ENCODE assay signal across 23 cellular contexts in the genomic region with DNA sequence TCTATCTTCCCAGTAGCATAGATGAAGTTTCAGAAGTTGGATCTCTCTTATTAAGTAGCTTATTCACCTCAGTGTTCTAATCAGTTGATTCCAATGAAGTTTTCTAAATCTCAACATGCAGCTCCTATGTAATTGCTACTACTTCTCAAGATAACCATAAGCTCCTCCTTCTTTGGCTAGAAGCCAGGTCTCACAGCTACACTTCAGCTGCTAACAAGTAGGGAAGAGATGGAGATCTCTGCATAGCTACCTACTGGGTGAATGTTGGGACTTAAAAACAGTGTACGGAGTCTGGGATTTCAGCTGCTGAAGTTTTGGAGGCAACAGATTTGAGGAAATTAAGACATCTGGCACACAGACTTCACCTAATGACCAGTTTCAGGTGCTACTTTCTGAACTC.
DNase-seq lines count a peak whose midpoint lies in the region; ATAC-seq, FAIRE-seq and TF ChIP-seq lines count a peak whose summit lies in the region.
"Had no signal": no experiment of that assay in that cellular context is flagged by ENCODE, and none has a peak within 500 bp of the region (broad histone marks: within the 10 kb centered on the region; RNA-seq: fewer than 3 reads in every experiment).

No MANE protein-coding gene starts in this region.

- H3K27me3 Mint-ChIP-seq in astrocyte (ENCODE audit: low read depth, unreplicated experiment): no peaks in the 10 kb centered on the region
- H3K27me3 Mint-ChIP-seq: activated naive CD8-positive, alpha-beta T cell treated with anti-CD3 and anti-CD28 coated beads, Interleukin-2, amount 10 ng/mL, durations not matched to agents 7 days and 5 days; central memory CD8-positive, alpha-beta T cell; effector memory CD8-positive, alpha-beta T cell; IgD-negative memory B cell; natural killer cell treated with Interleukin-12 subunit alpha and Interleukin-12 subunit beta and Interleukin-15 and Interleukin-18, amount 100 ng/mL, for 72 hours; progenitor cell of endocrine pancreas had no signal

- H3K4me1 ChIP-seq in MM.1S (ENCODE audit: low read length) (peaks cover 28% of the 10 kb centered on the region), astrocyte (ENCODE audit: insufficient read depth, low read length) (peaks cover 12% of the 10 kb centered on the region)

- H3K9me3 Mint-ChIP-seq in astrocyte (ENCODE audit: unreplicated experiment): no peaks in the 10 kb centered on the region
- H3K9me3 Mint-ChIP-seq: activated naive CD8-positive, alpha-beta T cell treated with anti-CD3 and anti-CD28 coated beads, Interleukin-2, amount 10 ng/mL, durations not matched to agents 7 days and 5 days had no signal

- H3K4me3 Mint-ChIP-seq in astrocyte (ENCODE audit: unreplicated experiment): no peak overlapping the region
- H3K4me3 Mint-ChIP-seq: activated CD8-positive, alpha-beta T cell treated with anti-CD3 and anti-CD28 coated beads, Interleukin-2, amount 10 ng/mL, durations not matched to agents 7 days and 5 days; activated naive CD8-positive, alpha-beta T cell treated with anti-CD3 and anti-CD28 coated beads, Interleukin-2, amount 10 ng/mL, durations not matched to agents 7 days and 5 days; activated T-helper 1 cell treated with anti-CD3 and anti-CD28 coated beads, Interleukin-12 subunit alpha, Interleukin-12 subunit beta, Interleukin-2, Interleukin-4 antibody, amounts not matched to agents 30 ng/mL and 10 ng/mL and 1 ng/mL, durations not matched to agents 14 hours and 24 hours and 36 hours; central memory CD8-positive, alpha-beta T cell; effector memory CD8-positive, alpha-beta T cell; natural killer cell treated with Interleukin-12 subunit alpha and Interleukin-12 subunit beta and Interleukin-15 and Interleukin-18, amount 100 ng/mL, for 72 hours had no signal

- H3K4me2 ChIP-seq in MM.1S (ENCODE audit: low read depth, low read length) (peak overlapping the region; percentile 51), astrocyte (ENCODE audit: low read length) (peak overlapping the region; percentile 52)

- H3K27ac ChIP-seq in MM.1S (ENCODE audit: low read length): peak overlapping the region; percentile 85
- H3K27ac ChIP-seq in astrocyte (ENCODE audit: low read depth, low read length): peak overlapping the region; percentile 68
- H3K27ac ChIP-seq: skin epidermis, WERI-Rb-1 had no signal

- H4K20me1 ChIP-seq in MM.1S (ENCODE audit: insufficient read depth, low read length): no peaks in the 10 kb centered on the region
- no peaks in the 10 kb centered on the region for H4K20me1 ChIP-seq in astrocyte (ENCODE audit: insufficient read depth, low read length)

- no peak for ATAC-seq in GM18870 (IDR thresholded peaks at IDR 0.05; ENCODE audit: unreplicated experiment)
- no peak for ATAC-seq in GM18520 (IDR thresholded peaks at IDR 0.05; ENCODE audit: unreplicated experiment)
- ATAC-seq: activated CD8-positive, alpha-beta T cell treated with anti-CD3 and anti-CD28 coated beads, Interleukin-2, amount 10 ng/mL, durations not matched to agents 7 days and 5 days; effector memory CD8-positive, alpha-beta T cell; natural killer cell treated with Interleukin-12 subunit alpha and Interleukin-12 subunit beta and Interleukin-15 and Interleukin-18, amount 100 ng/mL, for 72 hours had no signal

- H3K27me3 ChIP-seq in MM.1S (replicated peaks; ENCODE audit: insufficient read depth, low read length): 0 out of 2 replicates have a peak, but pooled peaks cover 4% of the 10 kb centered on the region
- H3K27me3 ChIP-seq in astrocyte (ENCODE audit: insufficient read depth, low read length): no peaks in the 10 kb centered on the region

- no peaks in the 10 kb centered on the region for H3K36me3 ChIP-seq in MM.1S (replicated peaks; ENCODE audit: insufficient read depth, low read length)
- H3K36me3 ChIP-seq in astrocyte (ENCODE audit: insufficient read depth, low read length): no peaks in the 10 kb centered on the region
- H3K36me3 ChIP-seq: WERI-Rb-1 had no signal

- H3K27ac Mint-ChIP-seq in astrocyte (ENCODE audit: unreplicated experiment): no peak overlapping the region
- H3K27ac Mint-ChIP-seq: activated CD8-positive, alpha-beta T cell treated with anti-CD3 and anti-CD28 coated beads, Interleukin-2, amount 10 ng/mL, durations not matched to agents 7 days and 5 days; activated naive CD8-positive, alpha-beta T cell treated with anti-CD3 and anti-CD28 coated beads, Interleukin-2, amount 10 ng/mL, durations not matched to agents 7 days and 5 days; activated T-helper 1 cell treated with anti-CD3 and anti-CD28 coated beads, Interleukin-12 subunit alpha, Interleukin-12 subunit beta, Interleukin-2, Interleukin-4 antibody, amounts not matched to agents 30 ng/mL and 10 ng/mL and 1 ng/mL, durations not matched to agents 14 hours and 24 hours and 36 hours; effector memory CD8-positive, alpha-beta T cell; IgD-negative memory B cell; natural killer cell treated with Interleukin-12 subunit alpha and Interleukin-12 subunit beta and Interleukin-15 and Interleukin-18, amount 100 ng/mL, for 72 hours; progenitor cell of endocrine pancreas had no signal

- H3K9me3 ChIP-seq in MM.1S (replicated peaks; ENCODE audit: insufficient read depth, low read length) (no peaks in the 10 kb centered on the region), astrocyte (ENCODE audit: insufficient read depth, low read depth, low read length) (no peaks in the 10 kb centered on the region)

- H3K9me2 ChIP-seq in MM.1S (replicated peaks; ENCODE audit: insufficient read depth, low read length): no peaks in the 10 kb centered on the region

- H3F3A ChIP-seq in MM.1S (ENCODE audit: insufficient read depth, low read length): peaks cover 34% of the 10 kb centered on the region

- H3K79me2 ChIP-seq in MM.1S (ENCODE audit: low read length): no peaks in the 10 kb centered on the region
- H3K79me2 ChIP-seq in astrocyte (ENCODE audit: insufficient read depth, low read length): no peaks in the 10 kb centered on the region

- peak overlapping the region; percentile 36; the same call in 1 of the 2 replicates for H3K4me3 ChIP-seq in MM.1S (ENCODE audit: low read length)
- H3K4me3 ChIP-seq in astrocyte (ENCODE audit: insufficient read depth, low read depth, low read length): no peak overlapping the region
- H3K4me3 ChIP-seq: lung, skin epidermis had no signal

- peaks cover 11% of the 10 kb centered on the region for H3K4me1 Mint-ChIP-seq in astrocyte (ENCODE audit: low read depth, unreplicated experiment)
- H3K4me1 Mint-ChIP-seq: activated naive CD8-positive, alpha-beta T cell treated with anti-CD3 and anti-CD28 coated beads, Interleukin-2, amount 10 ng/mL, durations not matched to agents 7 days and 5 days; central memory CD8-positive, alpha-beta T cell; IgD-negative memory B cell had no signal

- H3K9ac ChIP-seq in MM.1S (ENCODE audit: low read length) (peak overlapping the region; percentile 41), astrocyte (ENCODE audit: low read length) (no peak overlapping the region)

- FAIRE-seq in H54 (lab: Jason Lieb, UNC): peak; percentile 11
- FAIRE-seq in astrocyte (lab: Jason Lieb, UNC): peak; percentile 59
- FAIRE-seq in urothelium cell line (lab: Jason Lieb, UNC): no peak
- FAIRE-seq: GM19239, RCC 7860 had no signal

- TF ChIP-seq CTCF in MM.1S (IDR thresholded peaks at IDR 0.05; ENCODE audit: low read length): no peak
- no peak for TF ChIP-seq CTCF in astrocyte (IDR thresholded peaks at IDR 0.05; ENCODE audit: insufficient read depth, low read depth, low read length)

- no peak for DNase-seq in H54 (ENCODE audit: insufficient read length, low spot score)
- peak; percentile 73 for DNase-seq in MM.1S
- DNase-seq in astrocyte (ENCODE audit: low read depth): no peak
- DNase-seq in kidney tubule cell (ENCODE audit: low spot score): peak; percentile 2
- DNase-seq in urothelium cell line (ENCODE audit: low spot score): no peak
- DNase-seq: activated CD8-positive, alpha-beta T cell treated with anti-CD3 and anti-CD28 coated beads, Interleukin-2, amount 10 ng/mL, durations not matched to agents 7 days and 5 days; activated naive CD8-positive, alpha-beta T cell treated with anti-CD3 and anti-CD28 coated beads, Interleukin-2, amount 10 ng/mL, durations not matched to agents 7 days and 5 days; C1 segment of cervical spinal cord; effector memory CD8-positive, alpha-beta T cell; foreskin melanocyte; NCI-H1694; WERI-Rb-1 had no signal

- H3K36me3 Mint-ChIP-seq in astrocyte (ENCODE audit: low read depth, unreplicated experiment): no peaks in the 10 kb centered on the region
- H3K36me3 Mint-ChIP-seq: activated naive CD8-positive, alpha-beta T cell treated with anti-CD3 and anti-CD28 coated beads, Interleukin-2, amount 10 ng/mL, durations not matched to agents 7 days and 5 days; IgD-negative memory B cell; natural killer cell treated with Interleukin-12 subunit alpha and Interleukin-12 subunit beta and Interleukin-15 and Interleukin-18, amount 100 ng/mL, for 72 hours had no signal

- 0 out of 2 replicates have a peak overlapping the region, but pooled peaks have one; percentile 10 for H2AFZ ChIP-seq in MM.1S (ENCODE audit: low read length)
- H2AFZ ChIP-seq in astrocyte (ENCODE audit: low read depth, low read length): no peak overlapping the region

- no peak for TF ChIP-seq POLR2A in H54 (IDR thresholded peaks at IDR 0.05; ENCODE audit: low read depth, low read length)

Comparison
In these comparisons a context has a peak if more than half of its experiments do, and no peak if none do; other contexts are left out.
1. DNase-seq: peak in MM.1S (single experiment) and kidney tubule cell (single experiment); none in H54 (single experiment), astrocyte (single experiment) and urothelium cell line (single experiment).